Comparison of ENCODE assay signal across 24 cellular contexts in the genomic region with DNA sequence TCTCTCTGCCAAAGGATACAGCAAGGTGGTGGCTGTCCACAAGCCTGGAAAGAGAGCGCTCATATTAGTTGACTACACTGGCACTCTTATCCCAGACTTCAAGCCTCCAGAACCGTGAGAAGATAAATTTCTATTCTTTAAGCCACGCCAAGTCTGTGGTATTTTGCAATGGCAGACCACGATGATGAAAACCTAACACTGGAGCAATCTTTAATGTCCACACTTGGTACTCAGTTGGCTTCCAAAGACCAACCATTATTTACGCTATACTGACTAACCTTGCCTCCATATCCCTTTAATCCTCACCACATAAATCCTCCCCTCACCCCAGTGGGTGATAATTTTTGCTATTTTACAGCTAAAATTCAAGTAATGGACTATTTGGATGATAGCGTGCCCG. TPM values are rescaled to one million over a fixed set of nuclear protein-coding genes. Genes with fewer than 3 reads are reported as not detected.
DNase-seq lines count a peak whose midpoint lies in the region; ATAC-seq and TF ChIP-seq lines count a peak whose summit lies in the region.
"Had no signal": no experiment of that assay in that cellular context is flagged by ENCODE, and none has a peak within 500 bp of the region (broad histone marks: within the 10 kb centered on the region; RNA-seq: fewer than 3 reads in every experiment).

No MANE protein-coding gene starts in this region.

- no peaks in the 10 kb centered on the region for H4K20me1 ChIP-seq in mammary epithelial cell (ENCODE audit: insufficient read depth, low read length)

- no peak overlapping the region for H3K4me2 ChIP-seq in mammary epithelial cell (ENCODE audit: insufficient read depth, low read depth, low read length)
- H3K4me2 ChIP-seq in mesenchymal stem cell (ENCODE audit: low read length, poor library complexity, severe bottlenecking), result no peak overlapping the region
- H3K4me2 ChIP-seq: GM23338 had no signal

- dilution Hi-C loops in mammary epithelial cell (cut with HindIII; ENCODE audit: low sequenced_read_pairs), result no loop called here

- H3K4me3 ChIP-seq in AG10803 (ENCODE audit: low read length), result no peak overlapping the region
- H3K4me3 ChIP-seq in mammary epithelial cell (replicated peaks in 1 of 3; ENCODE audit: insufficient read depth in 1 of 3, low read depth in 2 of 3, low read length in 3 of 3), result no peak overlapping the region
- no peak overlapping the region for H3K4me3 ChIP-seq in mesenchymal stem cell (ENCODE audit: insufficient read depth in 1 of 2, low read depth in 1 of 2, low read length in 2 of 2)
- H3K4me3 ChIP-seq: esophagus muscularis mucosa, GM23338, SJCRH30, tibial artery had no signal

- H3K4ac ChIP-seq in mesenchymal stem cell (ENCODE audit: low read depth in 1 of 2, low read length in 2 of 2), result no peak overlapping the region

- no peak overlapping the region for H2BK120ac ChIP-seq in mesenchymal stem cell (ENCODE audit: low read depth, low read length)

- no peaks in the 10 kb centered on the region for H3K9me3 ChIP-seq in mammary epithelial cell (replicated peaks; ENCODE audit: insufficient read depth, low read length)
- H3K9me3 ChIP-seq in mesenchymal stem cell (ENCODE audit: control insufficient read depth, low read length), result no peaks in the 10 kb centered on the region
- H3K9me3 ChIP-seq: esophagus muscularis mucosa, tibial artery had no signal

- CTCF ChIA-PET in mammary epithelial cell (lab: Charles Lee; ENCODE audit: low non-redundant PET), result no interaction called here

- intact Hi-C loops in mammary epithelial cell (cut with micrococcal nuclease), result no loop called here

- no peak overlapping the region for H3K18ac ChIP-seq in mesenchymal stem cell (ENCODE audit: low read depth in 1 of 2, low read length in 2 of 2)

- no peak overlapping the region for H3K9ac ChIP-seq in mammary epithelial cell (ENCODE audit: insufficient read depth, low read length)
- H3K9ac ChIP-seq in mesenchymal stem cell (ENCODE audit: low read length), result no peak overlapping the region

- H3K14ac ChIP-seq in mesenchymal stem cell (ENCODE audit: low read length in 2 of 2), result no peak overlapping the region

- no peak overlapping the region for H3K23ac ChIP-seq in mesenchymal stem cell (ENCODE audit: low read length in 2 of 2)

- in situ Hi-C loops in mammary epithelial cell (cut with MboI; ENCODE audit: low sequenced_read_pairs in 2 of 2), result no loop called here

- no peak overlapping the region for H2BK15ac ChIP-seq in mesenchymal stem cell (ENCODE audit: low read depth, poor library complexity, severe bottlenecking)

- WGBS in mammary epithelial cell (ENCODE audit: low coverage, missing lambda C conversion rate), result 66% methylated on average over 7 of the region's 7 CpGs
- 74% methylated on average over 6 of the region's 7 CpGs for WGBS in mesenchymal stem cell

- H4K91ac ChIP-seq in mesenchymal stem cell (ENCODE audit: low read length), result no peak overlapping the region

- H2AFZ ChIP-seq in mammary epithelial cell (ENCODE audit: low read depth, low read length) (no peak overlapping the region), mesenchymal stem cell (ENCODE audit: low read depth, low read length) (no peak overlapping the region)
- H2AFZ ChIP-seq: GM23338 had no signal

- no peak overlapping the region for H3K27ac ChIP-seq in mammary epithelial cell (ENCODE audit: insufficient read depth, low read depth, low read length)
- no peak overlapping the region for H3K27ac ChIP-seq in mesenchymal stem cell (ENCODE audit: low read length, poor library complexity, severe bottlenecking)
- H3K27ac ChIP-seq: esophagus muscularis mucosa, SJCRH30 had no signal

- no TSS peak for BruUV-seq in mammary epithelial cell (replicated peaks; lab: Mats Ljungman, UMichigan)

- H2AK5ac ChIP-seq in mesenchymal stem cell (ENCODE audit: low read length, severe bottlenecking), result peak overlapping the region; percentile 31

- ATAC-seq in HG03108 (IDR thresholded peaks at IDR 0.05; ENCODE audit: unreplicated experiment), result no peak
- ATAC-seq: activated CD4-positive, CD25-positive, alpha-beta regulatory T cell treated with anti-CD3 and anti-CD28 coated beads, Interleukin-2, amount 50 U/mL, for 24 hours; activated T-cell treated with anti-CD3 and anti-CD28 coated beads, Interleukin-2, amount 50 U/mL, for 72 hours; GM23338; stimulated activated memory B cell treated with anti-CD40 and anti-IgM and Interleukin-4, amounts not matched to agents 10 μg/mL and 1 μg/mL and 100 μg/mL, for 72 hours had no signal

- no peaks in the 10 kb centered on the region for H3K36me3 ChIP-seq in mammary epithelial cell (ENCODE audit: insufficient read depth, low read length)
- H3K36me3 ChIP-seq in mesenchymal stem cell (ENCODE audit: control insufficient read depth in 1 of 2, insufficient read depth in 2 of 2, low read depth in 1 of 2, low read length in 2 of 2), result no peaks in the 10 kb centered on the region
- H3K36me3 ChIP-seq: esophagus muscularis mucosa, SJCRH30, tibial artery had no signal

- H2BK5ac ChIP-seq in mesenchymal stem cell (ENCODE audit: low read depth, low read length, poor library complexity, severe bottlenecking), result no peak overlapping the region

- no peaks in the 10 kb centered on the region for H3K79me1 ChIP-seq in mesenchymal stem cell (replicated peaks; ENCODE audit: low read length, poor library complexity, severe bottlenecking)

- DNase-seq in AG10803 (ENCODE audit: low read depth), result peak; percentile 79
- peak; percentile 44 for DNase-seq in NCI-H226
- DNase-seq in mammary epithelial cell, result peak; percentile 17
- peak; percentile 77 for DNase-seq in mesenchymal stem cell
- no peak for DNase-seq in effector CD8-positive, alpha-beta T cell (lab: John Stamatoyannopoulos, UW)
- no peak for DNase-seq in ureter (ENCODE audit: low spot score)
- DNase-seq in T-helper 9 cell, result no peak
- DNase-seq: activated CD8-positive, alpha-beta memory T cell treated with anti-CD3 and anti-CD28 coated beads for 24 hours; activated naive CD8-positive, alpha-beta T cell treated with anti-CD3 and anti-CD28 coated beads for 36 hours; activated T-cell treated with anti-CD3 and anti-CD28 coated beads, Interleukin-2, amount 50 U/mL, for 72 hours; caudate nucleus; CD4-positive, alpha-beta T cell; effector CD4-positive, alpha-beta T cell; islet precursor cell; NCI-H187 treated with DMSO at 0.1 percent for 48 hours; NCI-H510A; nephron progenitor cell; SJCRH30; tibial artery had no signal

- no peaks in the 10 kb centered on the region for H3K79me2 ChIP-seq in mammary epithelial cell (ENCODE audit: insufficient read depth, low read length)

- TF ChIP-seq CTCF in AG10803 (conservative IDR thresholded peaks at IDR 0.05; ENCODE audit: low read length), result no peak
- TF ChIP-seq CTCF in mammary epithelial cell (conservative IDR thresholded peaks at IDR 0.05 in 1 of 2, IDR thresholded peaks at IDR 0.05 in 1 of 2; ENCODE audit: extremely low read depth in 1 of 2, insufficient read depth in 1 of 2, low read depth in 1 of 2, low read length in 2 of 2), result no peak

- H3K27me3 ChIP-seq in mammary epithelial cell (ENCODE audit: insufficient read depth, low read length) (no peaks in the 10 kb centered on the region), mesenchymal stem cell (ENCODE audit: control insufficient read depth in 1 of 2, insufficient read depth in 1 of 2, low read length in 2 of 2) (no peaks in the 10 kb centered on the region)
- H3K27me3 ChIP-seq: esophagus muscularis mucosa, SJCRH30, tibial artery had no signal

- H4K8ac ChIP-seq in mesenchymal stem cell (ENCODE audit: low read length), result no peak overlapping the region

- H3K4me1 ChIP-seq in mammary epithelial cell (ENCODE audit: insufficient read depth, low read length), result peaks cover 6% of the 10 kb centered on the region
- H3K4me1 ChIP-seq in mesenchymal stem cell (ENCODE audit: control insufficient read depth, insufficient read depth, low read depth, low read length), result peaks cover 7% of the 10 kb centered on the region
- H3K4me1 ChIP-seq: SJCRH30 had no signal

- no peak overlapping the region for H2BK12ac ChIP-seq in mesenchymal stem cell (ENCODE audit: low read length in 2 of 2)

RNA-seq across cellular contexts. Expression of a gene that starts 16.9 kb away (rescaled TPM):
- 10 to 100 TPM; 17.3 to 23.0 TPM for total RNA-seq in mammary epithelial cell
- polyA plus RNA-seq in mammary epithelial cell, result 8.6 TPM
- 17.0 TPM for polyA minus RNA-seq in mammary epithelial cell
- polyA plus RNA-seq in mesenchymal stem cell (2013, experiment 1 of 2), result 26.3 TPM
- 26.2 TPM for polyA plus RNA-seq in mesenchymal stem cell (2013, experiment 2 of 2)
- total RNA-seq in ureter, result 12.4 TPM

RNA-seq across cellular contexts. Expression of a gene that starts 52.5 kb away (rescaled TPM):
- total RNA-seq in mammary epithelial cell (100 to 1,000 TPM in 1 of 2 donors, 10 to 100 TPM in 1; 40.5 to 141 TPM), ureter (111 TPM)
- polyA plus RNA-seq in mammary epithelial cell, result 113 TPM
- polyA minus RNA-seq in mammary epithelial cell, result 17.6 TPM
- polyA plus RNA-seq in mesenchymal stem cell (2013, experiment 1 of 2), result 252 TPM
- 272 TPM for polyA plus RNA-seq in mesenchymal stem cell (2013, experiment 2 of 2)

Comparison
In these comparisons a context has a peak if more than half of its experiments do, and no peak if none do; other contexts are left out.
1. DNase-seq: peak in AG10803 (single experiment), NCI-H226 (single experiment), mammary epithelial cell (single experiment) and mesenchymal stem cell (single experiment); none in effector CD8-positive, alpha-beta T cell (single experiment), ureter (single experiment) and T-helper 9 cell (single experiment).